8 cellular contexts compared by ENCODE assay signal in the genomic region with DNA sequence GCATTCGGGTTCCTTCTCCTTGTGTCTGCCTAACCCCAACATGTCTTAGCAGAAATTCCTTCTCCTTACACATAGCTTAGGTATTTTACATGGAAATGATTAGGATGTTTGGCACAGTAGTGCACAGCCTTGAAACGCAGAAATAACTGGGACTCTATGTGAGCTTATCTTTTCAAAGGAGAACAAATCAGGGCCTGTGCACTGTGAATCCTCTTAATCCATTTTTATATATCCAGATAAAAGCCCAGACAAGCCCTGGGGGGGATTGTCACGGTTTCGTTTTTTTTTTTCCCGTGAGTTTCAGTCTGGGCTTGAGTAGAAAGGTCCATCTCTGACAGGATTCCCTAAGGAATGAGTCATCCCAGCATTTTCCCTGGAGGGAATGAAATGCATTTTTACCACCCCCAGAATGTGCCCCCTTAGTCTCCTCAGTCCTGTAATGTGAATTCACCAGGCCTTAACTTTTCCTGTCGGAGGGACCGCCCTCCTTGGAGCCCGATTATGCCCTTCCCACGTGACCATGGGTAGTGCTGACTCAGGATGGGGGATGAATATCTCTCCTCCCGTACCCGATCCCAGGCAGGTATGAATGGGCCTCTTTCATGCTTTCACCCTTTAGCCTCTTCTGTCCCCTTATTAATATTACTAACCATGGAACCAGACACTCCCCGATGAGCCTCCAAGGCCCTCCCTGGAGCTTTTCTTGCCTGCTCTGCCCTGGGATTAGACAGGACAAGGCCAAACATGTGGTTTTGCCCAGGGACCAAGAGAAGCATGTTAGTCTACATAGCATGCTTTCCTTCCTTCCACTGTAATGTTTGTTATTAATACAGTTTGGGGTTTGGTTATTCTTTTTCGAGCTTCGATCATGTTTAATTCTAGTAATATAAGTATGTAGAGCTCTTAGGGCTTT. TPM values are rescaled to one million over a fixed set of nuclear protein-coding genes. Genes with fewer than 3 reads are reported as not detected.
A peak's percentile ranks its signal among the peaks of the same experiment; 100 is the strongest.
DNase-seq lines count a peak whose midpoint lies in the region; ATAC-seq, FAIRE-seq and TF ChIP-seq lines count a peak whose summit lies in the region.

No MANE protein-coding gene starts in this region.

- ATAC-seq in HG02870 (IDR thresholded peaks at IDR 0.05; ENCODE audit: unreplicated experiment) (no peak), GM21447 (IDR thresholded peaks at IDR 0.05; ENCODE audit: unreplicated experiment) (no peak)
- ATAC-seq in CD8-positive, alpha-beta T cell: no peak

- intact Hi-C loops in CD8-positive, alpha-beta T cell (cut with DNase I, micrococcal nuclease): loop anchor here in 1 of 2 experiments (5.0 kb wide), 2 partner anchors 211 to 1361 kb away; no protein-coding TSS in a partner anchor

- H3K36me3 ChIP-seq in keratinocyte (ENCODE audit: control insufficient read depth in 2 of 2, extremely low read depth in 1 of 2, insufficient read depth in 2 of 2, low read length in 2 of 2): peaks cover 18 to 41% of the 10 kb centered on the region in 2 experiments
- H3K36me3 ChIP-seq in CD8-positive, alpha-beta T cell (ENCODE audit: insufficient read depth, low read length): no peaks in the 10 kb centered on the region

- H3K9me3 ChIP-seq in keratinocyte (ENCODE audit: control insufficient read depth, low read depth, low read length): no peaks in the 10 kb centered on the region
- H3K9me3 ChIP-seq in CD8-positive, alpha-beta T cell (ENCODE audit: low read length): no peaks in the 10 kb centered on the region

- H3K27me3 ChIP-seq in keratinocyte (ENCODE audit: control insufficient read depth, extremely low read depth, insufficient read depth, low read length): no peaks in the 10 kb centered on the region
- H3K27me3 ChIP-seq in CD8-positive, alpha-beta T cell (ENCODE audit: insufficient read depth, low read length): no peaks in the 10 kb centered on the region

- POLR2A ChIA-PET in CD8-positive, alpha-beta T cell (lab: Charles Lee): no interaction called here

- peaks cover 62% of the 10 kb centered on the region for H3K79me2 ChIP-seq in keratinocyte (ENCODE audit: control insufficient read depth, insufficient read depth, low read length)

- peak overlapping the region; percentile 93 for H3K4me2 ChIP-seq in keratinocyte (ENCODE audit: control insufficient read depth, extremely low read depth, insufficient read depth, low read depth, low read length)

- H3K9me3 Mint-ChIP-seq in HFFc6 (no peaks in the 10 kb centered on the region), brain (peaks cover 0 to 2% (median 0%) of the 10 kb centered on the region in 5 experiments)
- H3K9me3 Mint-ChIP-seq in CD8-positive, alpha-beta T cell: no peaks in the 10 kb centered on the region

- peak overlapping the region; percentile 83 for H3K4me3 Mint-ChIP-seq in HFFc6
- peak overlapping the region in 4 of 5 experiments; percentile 9 to 70 (median 36) for H3K4me3 Mint-ChIP-seq in brain
- H3K4me3 Mint-ChIP-seq in CD8-positive, alpha-beta T cell: no peak overlapping the region

- peak; percentile 82 for FAIRE-seq in keratinocyte (lab: Jason Lieb, UNC)

- peak overlapping the region; percentile 95 for H3K27ac Mint-ChIP-seq in HFFc6
- H3K27ac Mint-ChIP-seq in brain: peak overlapping the region; percentile 75 to 91 (median 87)
- H3K27ac Mint-ChIP-seq in CD8-positive, alpha-beta T cell: no peak overlapping the region

- DNase-seq in HFFc6: peak; percentile 94
- peak; percentile 82 for DNase-seq in keratinocyte (ENCODE audit: low read depth, low spot score)
- peak; percentile 65 for DNase-seq in superior temporal gyrus (ENCODE audit: extremely low spot score)
- DNase-seq in DMS79 treated with DMSO at 0.1 percent for 48 hours (lab: John Stamatoyannopoulos, UW): no peak
- no peak for DNase-seq in CD8-positive, alpha-beta T cell

- H3K4me3 ChIP-seq in keratinocyte (ENCODE audit: control insufficient read depth in 2 of 3, extremely low read depth in 1 of 3, insufficient read depth in 2 of 3, low read depth in 1 of 3, low read length in 3 of 3): peak overlapping the region in 2 of 3 experiments; percentile 52 to 59
- H3K4me3 ChIP-seq in CD8-positive, alpha-beta T cell (ENCODE audit: low read depth, low read length): no peak overlapping the region

- H3K27ac ChIP-seq in keratinocyte (ENCODE audit: control insufficient read depth, insufficient read depth, low read length): peak overlapping the region; percentile 99
- no peak overlapping the region for H3K27ac ChIP-seq in CD8-positive, alpha-beta T cell (ENCODE audit: low read depth, low read length)

- CTCF ChIA-PET in CD8-positive, alpha-beta T cell (lab: Charles Lee): interaction anchor here (1.6 to 1.7 kb wide), 2 partner anchors 11 to 208 kb away, joined by 3 to 5 read pairs; no protein-coding TSS in a partner anchor

- H3K4me1 ChIP-seq in keratinocyte (ENCODE audit: control insufficient read depth, extremely low read depth, insufficient read depth, low read length): peaks cover 58% of the 10 kb centered on the region
- H3K4me1 ChIP-seq in CD8-positive, alpha-beta T cell (ENCODE audit: insufficient read depth, low read length): no peaks in the 10 kb centered on the region

- H3K36me3 Mint-ChIP-seq in HFFc6 (ENCODE audit: low read depth): peaks cover 33% of the 10 kb centered on the region
- H3K36me3 Mint-ChIP-seq in brain: peaks cover 13% of the 10 kb centered on the region
- H3K36me3 Mint-ChIP-seq in CD8-positive, alpha-beta T cell: no peaks in the 10 kb centered on the region

- TF ChIP-seq CTCF in HFFc6 (IDR thresholded peaks at IDR 0.05): no peak
- TF ChIP-seq CTCF in brain (conservative IDR thresholded peaks at IDR 0.05): no peak
- no peak for TF ChIP-seq CTCF in keratinocyte (optimal IDR thresholded peaks at IDR 0.05 in 1 of 3, IDR thresholded peaks at IDR 0.05 in 1 of 3, conservative IDR thresholded peaks at IDR 0.05 in 1 of 3; ENCODE audit: extremely low read depth in 1 of 3, insufficient read depth in 2 of 3, low read length in 3 of 3)
- no peak for TF ChIP-seq CTCF in CD8-positive, alpha-beta T cell (IDR thresholded peaks at IDR 0.05)

- no peaks in the 10 kb centered on the region for H4K20me1 ChIP-seq in keratinocyte (ENCODE audit: control insufficient read depth, extremely low read depth, insufficient read depth, low read length)

- H3K9me1 ChIP-seq in keratinocyte (ENCODE audit: control insufficient read depth, extremely low read depth, insufficient read depth, low read length): no peaks in the 10 kb centered on the region

- no peak overlapping the region for H2AFZ ChIP-seq in keratinocyte (ENCODE audit: control insufficient read depth, low read length)

- peaks cover 75% of the 10 kb centered on the region for H3K4me1 Mint-ChIP-seq in HFFc6 (ENCODE audit: low read depth)
- peaks cover 51% of the 10 kb centered on the region for H3K4me1 Mint-ChIP-seq in brain
- H3K4me1 Mint-ChIP-seq in CD8-positive, alpha-beta T cell (ENCODE audit: low read depth): no peaks in the 10 kb centered on the region

- H3K27me3 Mint-ChIP-seq in HFFc6 (ENCODE audit: insufficient read depth): no peaks in the 10 kb centered on the region; the same call in none of the 2 replicates
- no peaks in the 10 kb centered on the region for H3K27me3 Mint-ChIP-seq in brain
- peaks cover 12% of the 10 kb centered on the region for H3K27me3 Mint-ChIP-seq in CD8-positive, alpha-beta T cell (ENCODE audit: low read depth)

- H3K9ac ChIP-seq in keratinocyte (ENCODE audit: control insufficient read depth, extremely low read depth, insufficient read depth, low read length): peak overlapping the region; percentile 89

- dilution Hi-C loops in keratinocyte (cut with MboI; ENCODE audit: extremely low pct_ligation_motif_present, low sequenced_read_pairs): no loop called here

RNA-seq across cellular contexts. Expression of gene NAA20, which starts 23.9 kb away (rescaled TPM):
- 100 to 1,000 TPM in 1 of 6 experiments, 10 to 100 TPM in 5; 87.3 to 108 (median 93.2) TPM for total RNA-seq in HFFc6 (2021; fragmentation: NEBNext Ultra II Directional; extraction: Animal tissue kit (Norgen Biotek cat#: 25700))
- 38.0 TPM for polyA plus RNA-seq in brain (ENCODE audit: insufficient read depth, low read depth, low replicate concordance)
- 114 to 204 TPM (median 126 TPM) in 3 replicates for polyA plus RNA-seq in keratinocyte
- polyA plus RNA-seq in keratinocyte (2011; ENCODE audit: low read depth): 56.6 TPM
- polyA plus RNA-seq in keratinocyte (2011; cell fraction: cytosol; rRNA removed): 99.3 and 174 TPM in 2 replicates
- 69.8 and 104 TPM in 2 replicates for polyA plus RNA-seq in keratinocyte (2011; cell fraction: nucleus; rRNA removed)
- 114 and 120 TPM in 2 replicates for polyA plus RNA-seq in keratinocyte (2012; ENCODE audit: low replicate concordance)
- 17.5 to 64.3 TPM (median 32.5 TPM) in 3 replicates for polyA minus RNA-seq in keratinocyte
- 47.4 TPM for polyA minus RNA-seq in keratinocyte (2011; cell fraction: cytosol; rRNA and poly(A)+ RNA removed)
- polyA minus RNA-seq in keratinocyte (2011; cell fraction: nucleus; rRNA and poly(A)+ RNA removed): 24.8 and 28.8 TPM in 2 replicates
- 10 to 100 TPM; 32.9 to 33.2 TPM for total RNA-seq in CD8-positive, alpha-beta T cell

RNA-seq across cellular contexts. Expression of gene CRNKL1, which starts 59.0 kb away (rescaled TPM):
- 10 to 100 TPM; 17.5 to 24.0 (median 19.3) TPM for total RNA-seq in HFFc6 (2021; fragmentation: NEBNext Ultra II Directional; extraction: Animal tissue kit (Norgen Biotek cat#: 25700))
- polyA plus RNA-seq in brain (ENCODE audit: insufficient read depth, low read depth, low replicate concordance) (17.7 TPM), keratinocyte (6.1 to 11.0 TPM (median 9.4 TPM) in 3 replicates)
- polyA plus RNA-seq in keratinocyte (2011; ENCODE audit: low read depth): 16.9 TPM
- polyA plus RNA-seq in keratinocyte (2011; cell fraction: cytosol; rRNA removed): 5.7 and 9.1 TPM in 2 replicates
- polyA plus RNA-seq in keratinocyte (2011; cell fraction: nucleus; rRNA removed): 7.7 and 11.5 TPM in 2 replicates
- polyA plus RNA-seq in keratinocyte (2012; ENCODE audit: low replicate concordance): 12.4 and 15.7 TPM in 2 replicates
- polyA minus RNA-seq in keratinocyte: 2.5 to 10.4 TPM (median 4.9 TPM) in 3 replicates
- polyA minus RNA-seq in keratinocyte (2011; cell fraction: cytosol; rRNA and poly(A)+ RNA removed): 6.1 TPM
- 5.1 and 7.7 TPM in 2 replicates for polyA minus RNA-seq in keratinocyte (2011; cell fraction: nucleus; rRNA and poly(A)+ RNA removed)
- 10 to 100 TPM; 34.1 to 39.7 TPM for total RNA-seq in CD8-positive, alpha-beta T cell

RNA-seq across cellular contexts. Expression of gene CFAP61, which starts 59.1 kb away (rescaled TPM):
- total RNA-seq in HFFc6 (2021; fragmentation: NEBNext Ultra II Directional; extraction: Animal tissue kit (Norgen Biotek cat#: 25700)): under 1 TPM in 1 of 6 experiments, not detected in 5; 0.26 TPM
- polyA plus RNA-seq in brain (ENCODE audit: insufficient read depth, low read depth, low replicate concordance): 9.0 TPM
- polyA plus RNA-seq in keratinocyte: 0.15 to 0.61 TPM (median 0.25 TPM) in 3 replicates
- polyA plus RNA-seq in keratinocyte (2011; ENCODE audit: low read depth): not detected
- polyA plus RNA-seq in keratinocyte (2011; cell fraction: cytosol; rRNA removed): 0.07 and 0.19 TPM in 2 replicates
- 0.11 and 0.45 TPM in 2 replicates for polyA plus RNA-seq in keratinocyte (2011; cell fraction: nucleus; rRNA removed)
- polyA plus RNA-seq in keratinocyte (2012; ENCODE audit: low replicate concordance): not detected in 2 replicates
- 1.6 TPM in 1 of 3 replicates, not detected in the others for polyA minus RNA-seq in keratinocyte
- not detected for polyA minus RNA-seq in keratinocyte (2011; cell fraction: cytosol; rRNA and poly(A)+ RNA removed)
- not detected in 2 replicates for polyA minus RNA-seq in keratinocyte (2011; cell fraction: nucleus; rRNA and poly(A)+ RNA removed)
- not detected for total RNA-seq in CD8-positive, alpha-beta T cell

Comparison
In these comparisons a context has a peak if more than half of its experiments do, and no peak if none do; other contexts are left out.
1. DNase-seq: peak in HFFc6 (single experiment), keratinocyte (single experiment) and superior temporal gyrus (single experiment); none in DMS79 treated with DMSO at 0.1 percent for 48 hours (single experiment) and CD8-positive, alpha-beta T cell (0 of 7).